In genomic region chr2:68292108-68292710, GRCh38 we compare ENCODE assay signal across 9 cellular contexts. TPM values are rescaled to one million over a fixed set of nuclear protein-coding genes. Genes with fewer than 3 reads are reported as not detected.
A peak's percentile ranks its signal among the peaks of the same experiment; 100 is the strongest.
DNase-seq lines count a peak whose midpoint lies in the region; ATAC-seq, FAIRE-seq and TF ChIP-seq lines count a peak whose summit lies in the region.
"Had no signal": no experiment of that assay in that cellular context is flagged by ENCODE, and none has a peak within 500 bp of the region (broad histone marks: within the 10 kb centered on the region; RNA-seq: fewer than 3 reads in every experiment).

No MANE protein-coding gene starts in this region.

- ATAC-seq in HG03442 (IDR thresholded peaks at IDR 0.05; ENCODE audit: unreplicated experiment): peak; percentile 58
- ATAC-seq in HG03571 (IDR thresholded peaks at IDR 0.05; ENCODE audit: unreplicated experiment): no peak

- no peak overlapping the region for H3K27ac ChIP-seq in small intestine (ENCODE audit: low read depth in 1 of 2, low read length in 1 of 2)

- H3K36me3 ChIP-seq in small intestine (ENCODE audit: control insufficient read depth in 2 of 2, insufficient read depth in 2 of 2, low read length in 2 of 2): no peaks in the 10 kb centered on the region

- no peaks in the 10 kb centered on the region for H3K4me1 ChIP-seq in small intestine (ENCODE audit: control insufficient read depth in 2 of 2, insufficient read depth in 1 of 2, low read depth in 1 of 2, low read length in 1 of 2)

- no peak for FAIRE-seq in small intestine (lab: Jason Lieb, UNC)

- peak; percentile 64 for TF ChIP-seq CTCF in AG09319 (IDR thresholded peaks at IDR 0.05; ENCODE audit: low read depth, low read length)
- peak; percentile 72 for TF ChIP-seq CTCF in GM10248 (IDR thresholded peaks at IDR 0.05; ENCODE audit: control extremely low read depth, extremely low read depth, low read depth, missing control alignments)

- H3K9me3 ChIP-seq in small intestine (ENCODE audit: control insufficient read depth, low read depth): no peaks in the 10 kb centered on the region

- DNase-seq in AG09319 (ENCODE audit: extremely low read depth, low read depth) (no peak), GM10248 (ENCODE audit: extremely low spot score) (peak; percentile 34), SK-N-DZ (ENCODE audit: low spot score) (peak; percentile 25), fibroblast of gingiva (ENCODE audit: low read depth) (peak; percentile 12), small intestine (peak; percentile 40), SHP77 (lab: John Stamatoyannopoulos, UW) (no peak)

- no peak overlapping the region for H3K4me3 ChIP-seq in small intestine (ENCODE audit: low read depth in 1 of 2, low read length in 2 of 2)

- no peaks in the 10 kb centered on the region for H3K27me3 ChIP-seq in small intestine (ENCODE audit: control insufficient read depth in 2 of 2, insufficient read depth in 2 of 2, low read length in 2 of 2)

- WGBS in small intestine, 3 donors: 12 to 44% (median 17%) methylated on average over 3 of the region's 3 CpGs

- CTCF ChIA-PET in GM10248 (lab: Yijun Ruan, JAX): interaction anchor here (0.6 to 6.6 kb wide), 21 partner anchors 9 to 558 kb away, joined by 3 to 50 read pairs (median 4); no protein-coding TSS in a partner anchor

- POLR2A ChIA-PET in GM10248 (lab: Yijun Ruan, JAX): no interaction called here

RNA-seq across cellular contexts. Expression of gene CNRIP1, which starts 27.5 kb away (rescaled TPM):
- 84.8 and 86.6 TPM in 2 replicates for polyA plus RNA-seq in SK-N-DZ (2014; cell fraction: cytosol; rRNA removed)
- 58.2 and 61.7 TPM in 2 replicates for polyA plus RNA-seq in SK-N-DZ (2014; cell fraction: nucleus; rRNA removed)
- 10 to 100 TPM in 1 of 3 donors, 1 to 10 TPM in 1, not detected in 1; 9.2 to 15.5 TPM for polyA plus RNA-seq in small intestine
- polyA plus RNA-seq: IgD-negative memory B cell had no signal

RNA-seq across cellular contexts. Expression of gene PPP3R1, which starts 39.9 kb away (rescaled TPM):
- polyA plus RNA-seq in SK-N-DZ (2014; cell fraction: cytosol; rRNA removed): 33.6 and 36.2 TPM in 2 replicates
- polyA plus RNA-seq in SK-N-DZ (2014; cell fraction: nucleus; rRNA removed): 15.1 and 16.9 TPM in 2 replicates
- 10 to 100 TPM; 18.1 to 25.9 (median 19.0) TPM for polyA plus RNA-seq in small intestine

Comparison
In these comparisons a context has a peak if more than half of its experiments do, and no peak if none do; other contexts are left out.
1. DNase-seq: peak in GM10248 (single experiment), SK-N-DZ (single experiment), fibroblast of gingiva (single experiment) and small intestine (single experiment); none in AG09319 (single experiment) and SHP77 (0 of 2).